In the genomic region with DNA sequence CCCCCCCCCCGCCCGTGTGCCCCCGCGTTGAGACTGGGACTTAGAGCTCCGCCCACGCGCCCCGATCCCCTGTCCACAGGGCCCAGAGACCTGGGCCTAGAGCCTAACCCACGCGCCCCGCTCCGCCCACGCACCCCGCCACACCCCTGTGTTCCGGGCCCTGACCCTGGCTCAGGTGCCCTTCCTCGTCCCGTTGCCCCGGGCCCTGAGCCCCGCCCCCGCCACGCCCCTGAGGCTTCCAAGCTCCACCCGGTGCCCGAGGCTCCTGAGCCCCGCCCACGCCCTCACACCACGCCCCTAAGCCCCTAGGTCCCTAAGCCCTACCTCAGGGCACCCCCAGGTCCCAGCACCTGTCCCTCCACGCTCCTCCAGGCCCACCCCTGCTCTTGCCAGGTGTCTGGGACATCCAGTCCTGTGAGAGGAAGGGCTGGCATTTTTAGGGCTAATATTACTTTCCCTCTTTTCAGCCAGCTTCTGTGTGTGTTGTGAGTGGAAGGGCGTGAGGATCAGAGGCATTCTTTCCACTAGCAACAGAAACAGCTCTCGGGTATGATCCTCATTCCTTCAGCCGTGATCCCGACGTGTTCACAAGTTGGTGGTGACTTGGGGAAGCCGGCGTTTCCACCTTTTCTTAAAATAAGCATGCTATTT, we compare ENCODE assay signal across 8 cellular contexts. TPM values are rescaled to one million over a fixed set of nuclear protein-coding genes. Genes with fewer than 3 reads are reported as not detected.
DNase-seq lines count a peak whose midpoint lies in the region; ATAC-seq and TF ChIP-seq lines count a peak whose summit lies in the region.

No MANE protein-coding gene starts in this region.

- H3K27ac ChIP-seq in ACC112 (ENCODE audit: low read depth, low read length) (peak overlapping the region; percentile 41; the same call in 1 of the 2 replicates), esophagus squamous epithelium (peak overlapping the region; percentile 89 to 97 (median 96))

- H3K27me3 Mint-ChIP-seq in natural killer cell treated with Interleukin-12 subunit alpha and Interleukin-12 subunit beta and Interleukin-15 and Interleukin-18, amount 100 ng/mL, for 72 hours = peaks cover 0 to 6% of the 10 kb centered on the region in 2 donors
- H3K27me3 Mint-ChIP-seq in stimulated activated naive CD8-positive, alpha-beta T cell treated with anti-CD3 and anti-CD28 coated beads, Interleukin-15, amount 100 ng/mL, for 72 hours = peaks cover 6% of the 10 kb centered on the region

- no peaks in the 10 kb centered on the region for H3K9me3 ChIP-seq in esophagus squamous epithelium

- ATAC-seq in GM18868 (IDR thresholded peaks at IDR 0.05; ENCODE audit: unreplicated experiment) (peak; percentile 56), HG03103 (IDR thresholded peaks at IDR 0.05; ENCODE audit: low read depth, unreplicated experiment) (peak; percentile 74)
- peak; percentile 77 to 79 for ATAC-seq in natural killer cell treated with Interleukin-12 subunit alpha and Interleukin-12 subunit beta and Interleukin-15 and Interleukin-18, amount 100 ng/mL, for 72 hours
- ATAC-seq in stimulated activated naive CD8-positive, alpha-beta T cell treated with anti-CD3 and anti-CD28 coated beads, Interleukin-15, amount 100 ng/mL, for 72 hours = peak; percentile 73

- peak overlapping the region; percentile 61 for H3K4me3 Mint-ChIP-seq in natural killer cell treated with Interleukin-12 subunit alpha and Interleukin-12 subunit beta and Interleukin-15 and Interleukin-18, amount 100 ng/mL, for 72 hours
- H3K4me3 Mint-ChIP-seq in stimulated activated naive CD8-positive, alpha-beta T cell treated with anti-CD3 and anti-CD28 coated beads, Interleukin-15, amount 100 ng/mL, for 72 hours = peak overlapping the region; percentile 72

- H3K4me3 ChIP-seq in ACC112 (ENCODE audit: low read depth, low read length) = peak overlapping the region; percentile 71
- peak overlapping the region; percentile 64 to 98 (median 82) for H3K4me3 ChIP-seq in esophagus squamous epithelium

- no peaks in the 10 kb centered on the region for H3K36me3 ChIP-seq in ACC112 (ENCODE audit: insufficient read depth, low read length)
- H3K36me3 ChIP-seq in esophagus squamous epithelium = no peaks in the 10 kb centered on the region

- peak overlapping the region; percentile 1 to 4 for H3K27ac Mint-ChIP-seq in natural killer cell treated with Interleukin-12 subunit alpha and Interleukin-12 subunit beta and Interleukin-15 and Interleukin-18, amount 100 ng/mL, for 72 hours
- H3K27ac Mint-ChIP-seq in stimulated activated naive CD8-positive, alpha-beta T cell treated with anti-CD3 and anti-CD28 coated beads, Interleukin-15, amount 100 ng/mL, for 72 hours = peak overlapping the region in 1 of 2 donors; percentile 6

- peaks cover 18% of the 10 kb centered on the region for H3K79me2 ChIP-seq in ACC112 (ENCODE audit: control insufficient read depth, insufficient read depth, low read length, unreplicated experiment)

- H2AFZ ChIP-seq in ACC112 (ENCODE audit: low read length, unreplicated experiment) = peak overlapping the region; percentile 37

- WGBS in esophagus squamous epithelium, 2 donors = 12 to 13% methylated on average over 8 of the region's 34 CpGs

- DNase-seq in NOMO-1 (lab: John Stamatoyannopoulos, UW; ENCODE audit: unreplicated experiment in 2 of 2) (peak; percentile 44 to 62), activated T-cell treated with anti-CD3 and anti-CD28 coated beads for 24 hours (ENCODE audit: low read depth) (peak; percentile 66), esophagus squamous epithelium (lab: John Stamatoyannopoulos, UW) (peak; percentile 49)
- DNase-seq in natural killer cell treated with Interleukin-12 subunit alpha and Interleukin-12 subunit beta and Interleukin-15 and Interleukin-18, amount 100 ng/mL, for 72 hours (ENCODE audit: low spot score) = peak; percentile 82
- DNase-seq in stimulated activated naive CD8-positive, alpha-beta T cell treated with anti-CD3 and anti-CD28 coated beads, Interleukin-15, amount 100 ng/mL, for 72 hours = peak; percentile 82

- H3K4me1 ChIP-seq in ACC112 (ENCODE audit: control insufficient read depth, insufficient read depth, low read length, unreplicated experiment) (peaks cover 7% of the 10 kb centered on the region), esophagus squamous epithelium (peaks cover 11 to 57% (median 21%) of the 10 kb centered on the region in 3 donors)

- H3K9me3 Mint-ChIP-seq in natural killer cell treated with Interleukin-12 subunit alpha and Interleukin-12 subunit beta and Interleukin-15 and Interleukin-18, amount 100 ng/mL, for 72 hours = no peaks in the 10 kb centered on the region
- H3K9me3 Mint-ChIP-seq in stimulated activated naive CD8-positive, alpha-beta T cell treated with anti-CD3 and anti-CD28 coated beads, Interleukin-15, amount 100 ng/mL, for 72 hours = no peaks in the 10 kb centered on the region

- no peak for TF ChIP-seq CTCF in esophagus squamous epithelium (IDR thresholded peaks at IDR 0.05)

- H3K27me3 ChIP-seq in ACC112 (ENCODE audit: insufficient read depth, low read length) (no peaks in the 10 kb centered on the region), esophagus squamous epithelium (no peaks in the 10 kb centered on the region)

- intact Hi-C loops in esophagus squamous epithelium (cut with DNase I) = no loop called here

- H3K36me3 Mint-ChIP-seq in natural killer cell treated with Interleukin-12 subunit alpha and Interleukin-12 subunit beta and Interleukin-15 and Interleukin-18, amount 100 ng/mL, for 72 hours = no peaks in the 10 kb centered on the region

- peaks cover 9 to 10% of the 10 kb centered on the region in 2 donors for H3K4me1 Mint-ChIP-seq in natural killer cell treated with Interleukin-12 subunit alpha and Interleukin-12 subunit beta and Interleukin-15 and Interleukin-18, amount 100 ng/mL, for 72 hours (ENCODE audit: low read depth in 2 of 2)
- H3K4me1 Mint-ChIP-seq in stimulated activated naive CD8-positive, alpha-beta T cell treated with anti-CD3 and anti-CD28 coated beads, Interleukin-15, amount 100 ng/mL, for 72 hours = peaks cover 57% of the 10 kb centered on the region

- no peak for TF ChIP-seq POLR2A in esophagus squamous epithelium (IDR thresholded peaks at IDR 0.05)

RNA-seq across cellular contexts. Expression of a gene that starts 0.6 kb away (rescaled TPM):
- 10 to 100 TPM; 28.5 to 57.4 (median 30.2) TPM for total RNA-seq in esophagus squamous epithelium
- 1 to 10 TPM; 1.6 to 2.9 TPM for total RNA-seq in natural killer cell treated with Interleukin-12 subunit alpha and Interleukin-12 subunit beta and Interleukin-15 and Interleukin-18, amount 100 ng/mL, for 72 hours

Comparison
In these comparisons a context has a peak if more than half of its experiments do, and no peak if none do; other contexts are left out.
1. Peak in every context shown above with its lines: DNase-seq, ATAC-seq, H3K4me3 ChIP-seq and H3K27ac ChIP-seq.
2. RNA of a gene that starts 0.6 kb away (total RNA-seq): 28.5 to 57.4 TPM in esophagus squamous epithelium; 1.6 to 2.9 TPM in natural killer cell treated with Interleukin-12 subunit alpha and Interleukin-12 subunit beta and Interleukin-15 and Interleukin-18, amount 100 ng/mL, for 72 hours; every median in the first group is over 4 times any median in the second.